Comparison of ENCODE assay signal across 23 cellular contexts in genomic region chr6:53646606-53647005, GRCh38. TPM values are rescaled to one million over a fixed set of nuclear protein-coding genes. Genes with fewer than 3 reads are reported as not detected.
DNase-seq lines count a peak whose midpoint lies in the region; ATAC-seq and TF ChIP-seq lines count a peak whose summit lies in the region.
"Had no signal": no experiment of that assay in that cellular context is flagged by ENCODE, and none has a peak within 500 bp of the region (broad histone marks: within the 10 kb centered on the region; RNA-seq: fewer than 3 reads in every experiment).

No MANE protein-coding gene starts in this region.

- H3K23ac ChIP-seq in IMR-90 (ENCODE audit: low read depth, low read length), result no peak overlapping the region

- peaks cover 26% of the 10 kb centered on the region for H3K4me1 Mint-ChIP-seq in activated naive CD8-positive, alpha-beta T cell treated with anti-CD3 and anti-CD28 coated beads, Interleukin-2, amount 10 ng/mL, durations not matched to agents 7 days and 5 days
- H3K4me1 Mint-ChIP-seq in activated naive CD8-positive, alpha-beta T cell treated with anti-CD3 and anti-CD28 coated beads for 36 hours, result peaks cover 28% of the 10 kb centered on the region
- H3K4me1 Mint-ChIP-seq in activated T-helper 17 cell treated with anti-CD3 and anti-CD28 coated beads, Interleukin-2, amount 50 U/mL, for 72 hours, result peaks cover 23% of the 10 kb centered on the region
- peaks cover 25% of the 10 kb centered on the region for H3K4me1 Mint-ChIP-seq in stimulated activated effector memory CD8-positive, alpha-beta T cell treated with anti-CD3 and anti-CD28 coated beads, Interleukin-12 subunit alpha, Interleukin-12 subunit beta, amount 100 ng/mL, for 72 hours
- peaks cover 5% of the 10 kb centered on the region for H3K4me1 Mint-ChIP-seq in neural progenitor cell
- H3K4me1 Mint-ChIP-seq: GM23338 had no signal

- no peak for TF ChIP-seq POLR2A in IMR-90 (IDR thresholded peaks at IDR 0.05; ENCODE audit: low read depth, low read length)

- no peaks in the 10 kb centered on the region for H3K79me2 ChIP-seq in neural progenitor cell (ENCODE audit: low read depth)

- H3K27ac Mint-ChIP-seq in activated naive CD8-positive, alpha-beta T cell treated with anti-CD3 and anti-CD28 coated beads, Interleukin-2, amount 10 ng/mL, durations not matched to agents 7 days and 5 days, result peak overlapping the region; percentile 85
- no peak overlapping the region for H3K27ac Mint-ChIP-seq in activated naive CD8-positive, alpha-beta T cell treated with anti-CD3 and anti-CD28 coated beads for 36 hours
- H3K27ac Mint-ChIP-seq in activated T-helper 17 cell treated with anti-CD3 and anti-CD28 coated beads, Interleukin-2, amount 50 U/mL, for 72 hours, result peak overlapping the region; percentile 77
- peak overlapping the region; percentile 80 for H3K27ac Mint-ChIP-seq in stimulated activated effector memory CD8-positive, alpha-beta T cell treated with anti-CD3 and anti-CD28 coated beads, Interleukin-12 subunit alpha, Interleukin-12 subunit beta, amount 100 ng/mL, for 72 hours
- H3K27ac Mint-ChIP-seq in neural progenitor cell, result no peak overlapping the region
- H3K27ac Mint-ChIP-seq: GM23338, nephron, progenitor cell of endocrine pancreas had no signal

- no peaks in the 10 kb centered on the region; the same call in 1 of the 2 replicates for H3K9me1 ChIP-seq in IMR-90 (ENCODE audit: insufficient read depth, low read length)

- no peak overlapping the region for H4K5ac ChIP-seq in IMR-90 (ENCODE audit: low read depth, low read length)

- no peaks in the 10 kb centered on the region for H4K20me1 ChIP-seq in IMR-90 (ENCODE audit: insufficient read depth, low read length)
- H4K20me1 ChIP-seq in neural progenitor cell (ENCODE audit: low read depth), result no peaks in the 10 kb centered on the region

- in situ Hi-C loops in IMR-90 (cut with MboI; ENCODE audit: low sequenced_read_pairs), result no loop called here

- H3K36me3 Mint-ChIP-seq in activated naive CD8-positive, alpha-beta T cell treated with anti-CD3 and anti-CD28 coated beads, Interleukin-2, amount 10 ng/mL, durations not matched to agents 7 days and 5 days, result peaks cover 8% of the 10 kb centered on the region
- H3K36me3 Mint-ChIP-seq in activated naive CD8-positive, alpha-beta T cell treated with anti-CD3 and anti-CD28 coated beads for 36 hours, result peaks cover 6% of the 10 kb centered on the region
- peaks cover under 1% of the 10 kb centered on the region for H3K36me3 Mint-ChIP-seq in activated T-helper 17 cell treated with anti-CD3 and anti-CD28 coated beads, Interleukin-2, amount 50 U/mL, for 72 hours (ENCODE audit: low read depth)
- H3K36me3 Mint-ChIP-seq in stimulated activated effector memory CD8-positive, alpha-beta T cell treated with anti-CD3 and anti-CD28 coated beads, Interleukin-12 subunit alpha, Interleukin-12 subunit beta, amount 100 ng/mL, for 72 hours, result peaks cover 3% of the 10 kb centered on the region
- H3K36me3 Mint-ChIP-seq in neural progenitor cell, result no peaks in the 10 kb centered on the region

- peak overlapping the region; percentile 49 for H3K4me3 Mint-ChIP-seq in activated naive CD8-positive, alpha-beta T cell treated with anti-CD3 and anti-CD28 coated beads, Interleukin-2, amount 10 ng/mL, durations not matched to agents 7 days and 5 days
- H3K4me3 Mint-ChIP-seq in activated naive CD8-positive, alpha-beta T cell treated with anti-CD3 and anti-CD28 coated beads for 36 hours, result no peak overlapping the region
- H3K4me3 Mint-ChIP-seq in activated T-helper 17 cell treated with anti-CD3 and anti-CD28 coated beads, Interleukin-2, amount 50 U/mL, for 72 hours, result peak overlapping the region; percentile 64
- no peak overlapping the region for H3K4me3 Mint-ChIP-seq in stimulated activated effector memory CD8-positive, alpha-beta T cell treated with anti-CD3 and anti-CD28 coated beads, Interleukin-12 subunit alpha, Interleukin-12 subunit beta, amount 100 ng/mL, for 72 hours
- H3K4me3 Mint-ChIP-seq in neural progenitor cell, result no peak overlapping the region
- H3K4me3 Mint-ChIP-seq: GM23338, nephron had no signal

- no peak overlapping the region for H3K14ac ChIP-seq in IMR-90 (replicated peaks; ENCODE audit: low read depth, low read length)

- no peaks in the 10 kb centered on the region for H3K9me3 ChIP-seq in IMR-90 (ENCODE audit: control insufficient read depth, insufficient read depth, low read length)
- no peaks in the 10 kb centered on the region for H3K9me3 ChIP-seq in neural progenitor cell (ENCODE audit: low read depth)
- H3K9me3 ChIP-seq in ascending aorta, result no peaks in the 10 kb centered on the region
- H3K9me3 ChIP-seq: heart right ventricle, SJSA1, thyroid gland had no signal

- no peak overlapping the region for H2AFZ ChIP-seq in IMR-90 (replicated peaks; ENCODE audit: low read length, poor library complexity)
- H2AFZ ChIP-seq in neural progenitor cell (replicated peaks), result no peak overlapping the region
- H2AFZ ChIP-seq: GM23338, PC-9 had no signal

- H2AK9ac ChIP-seq in IMR-90 (replicated peaks; ENCODE audit: low read depth, low read length, poor library complexity), result no peak overlapping the region

- TF ChIP-seq CTCF in IMR-90 (conservative IDR thresholded peaks at IDR 0.05; ENCODE audit: low read depth, low read length) (no peak), neural progenitor cell (IDR thresholded peaks at IDR 0.05) (no peak), ascending aorta (IDR thresholded peaks at IDR 0.05) (no peak)

- no peak overlapping the region for H3K4me2 ChIP-seq in IMR-90 (ENCODE audit: low read depth, low read length)
- no peak overlapping the region for H3K4me2 ChIP-seq in neural progenitor cell
- H3K4me2 ChIP-seq: GM23338, PC-9, smooth muscle cell had no signal

- BruUV-seq in IMR-90 (replicated peaks; lab: Mats Ljungman, UMichigan), result no TSS peak

- peak overlapping the region; percentile 27; the same call in 1 of the 2 replicates for H3K4ac ChIP-seq in IMR-90 (ENCODE audit: low read depth, low read length)

- peak overlapping the region; percentile 6; the same call in 1 of the 2 replicates for H2BK20ac ChIP-seq in IMR-90 (ENCODE audit: low read depth, low read length)

- H3K27me3 ChIP-seq in IMR-90 (ENCODE audit: control insufficient read depth, insufficient read depth, low read length) (no peaks in the 10 kb centered on the region), neural progenitor cell (peaks cover 4% of the 10 kb centered on the region), ascending aorta (no peaks in the 10 kb centered on the region)
- H3K27me3 ChIP-seq: SJSA1, thyroid gland had no signal

- TF ChIP-seq RAD21 in IMR-90 (IDR thresholded peaks at IDR 0.05; ENCODE audit: low read length), result no peak

- H3K27ac ChIP-seq in IMR-90 (ENCODE audit: insufficient read depth, low read length) (no peak overlapping the region), neural progenitor cell (no peak overlapping the region), ascending aorta (no peak overlapping the region)
- H3K27ac ChIP-seq: PC-9 had no signal

- peak overlapping the region; percentile 50 for H2BK120ac ChIP-seq in IMR-90 (ENCODE audit: low read depth, low read length)

- no peak overlapping the region for H2BK5ac ChIP-seq in IMR-90 (ENCODE audit: low read depth, low read length, poor library complexity, severe bottlenecking)

- no peak overlapping the region for H2BK15ac ChIP-seq in IMR-90 (ENCODE audit: low read depth, low read length)

- no peak overlapping the region for H3K56ac ChIP-seq in IMR-90 (ENCODE audit: extremely low read depth, insufficient read depth, low read length)

- dilution Hi-C loops in IMR-90 (cut with HindIII; ENCODE audit: low sequenced_read_pairs, unreplicated experiment), result no loop called here

- H2AK5ac ChIP-seq in IMR-90 (ENCODE audit: low read depth, low read length), result peak overlapping the region; percentile 64; the same call in 1 of the 2 replicates

- H3K9ac ChIP-seq in IMR-90 (ENCODE audit: low read depth, low read length), result no peak overlapping the region
- no peak overlapping the region for H3K9ac ChIP-seq in neural progenitor cell

- no peaks in the 10 kb centered on the region for H3K36me3 ChIP-seq in IMR-90 (ENCODE audit: control insufficient read depth, insufficient read depth, low read length)
- H3K36me3 ChIP-seq in neural progenitor cell, result no peaks in the 10 kb centered on the region
- H3K36me3 ChIP-seq in ascending aorta, result no peaks in the 10 kb centered on the region
- H3K36me3 ChIP-seq: SJSA1, thyroid gland had no signal

- H4K91ac ChIP-seq in IMR-90 (ENCODE audit: insufficient read depth, low read depth, low read length), result no peak overlapping the region

- CTCF ChIA-PET in IMR-90 (lab: Yijun Ruan, JAX), result interaction anchor here (0.7 to 1.6 kb wide), 3 partner anchors 102 to 154 kb away, joined by 3 to 5 read pairs (median 3); partner anchors contain the start of gene GCLC

- no peaks in the 10 kb centered on the region for H3K9me3 Mint-ChIP-seq in activated naive CD8-positive, alpha-beta T cell treated with anti-CD3 and anti-CD28 coated beads, Interleukin-2, amount 10 ng/mL, durations not matched to agents 7 days and 5 days
- no peaks in the 10 kb centered on the region for H3K9me3 Mint-ChIP-seq in activated naive CD8-positive, alpha-beta T cell treated with anti-CD3 and anti-CD28 coated beads for 36 hours
- H3K9me3 Mint-ChIP-seq in activated T-helper 17 cell treated with anti-CD3 and anti-CD28 coated beads, Interleukin-2, amount 50 U/mL, for 72 hours, result no peaks in the 10 kb centered on the region
- no peaks in the 10 kb centered on the region for H3K9me3 Mint-ChIP-seq in stimulated activated effector memory CD8-positive, alpha-beta T cell treated with anti-CD3 and anti-CD28 coated beads, Interleukin-12 subunit alpha, Interleukin-12 subunit beta, amount 100 ng/mL, for 72 hours
- H3K9me3 Mint-ChIP-seq in neural progenitor cell, result no peaks in the 10 kb centered on the region
- H3K9me3 Mint-ChIP-seq: activated T-cell treated with anti-CD3 and anti-CD28 coated beads, Interleukin-2, amount 50 U/mL, for 4 hours; GM23338; nephron had no signal

- ATAC-seq in activated naive CD8-positive, alpha-beta T cell treated with anti-CD3 and anti-CD28 coated beads, Interleukin-2, amount 10 ng/mL, durations not matched to agents 7 days and 5 days (ENCODE audit: low read depth), result no peak
- no peak for ATAC-seq in IMR-90 (ENCODE audit: low read depth)
- no peak for ATAC-seq in activated T-helper 17 cell treated with anti-CD3 and anti-CD28 coated beads, Interleukin-2, amount 50 U/mL, for 72 hours (replicated peaks)
- ATAC-seq in stimulated activated effector memory CD8-positive, alpha-beta T cell treated with anti-CD3 and anti-CD28 coated beads, Interleukin-12 subunit alpha, Interleukin-12 subunit beta, amount 100 ng/mL, for 72 hours, result no peak
- ATAC-seq: activated T-cell treated with anti-CD3 and anti-CD28 coated beads, Interleukin-2, amount 50 U/mL, for 4 hours; GM23338; K562 had no signal

- H3K4me3 ChIP-seq in IMR-90 (ENCODE audit: insufficient read depth, low read depth, low read length), result no peak overlapping the region
- no peak overlapping the region for H3K4me3 ChIP-seq in neural progenitor cell
- H3K4me3 ChIP-seq in ascending aorta, result no peak overlapping the region
- H3K4me3 ChIP-seq: GM23338, heart right ventricle, K562, PC-9, SJSA1, smooth muscle cell, thyroid gland had no signal

- DNase-seq in activated naive CD8-positive, alpha-beta T cell treated with anti-CD3 and anti-CD28 coated beads, Interleukin-2, amount 10 ng/mL, durations not matched to agents 7 days and 5 days, result no peak
- DNase-seq in activated naive CD8-positive, alpha-beta T cell treated with anti-CD3 and anti-CD28 coated beads for 36 hours, result no peak
- DNase-seq in IMR-90 (no peak), pons (ENCODE audit: low spot score) (no peak), neural progenitor cell (ENCODE audit: low spot score) (no peak), ascending aorta (ENCODE audit: low spot score in 2 of 2) (no peak)
- DNase-seq in stimulated activated effector memory CD8-positive, alpha-beta T cell treated with anti-CD3 and anti-CD28 coated beads, Interleukin-12 subunit alpha, Interleukin-12 subunit beta, amount 100 ng/mL, for 72 hours (ENCODE audit: low spot score in 2 of 2), result no peak
- DNase-seq: activated CD4-positive, alpha-beta T cell treated with anti-CD3 and anti-CD28 coated beads for 48 hours; activated T-cell treated with anti-CD3 and anti-CD28 coated beads, Interleukin-2, amount 50 U/mL, for 4 hours; AML-193; heart right ventricle; mesenchymal stem cell; NCI-H1092; PC-9; T1000; thyroid gland had no signal

- H3K18ac ChIP-seq in IMR-90 (ENCODE audit: low read depth, low read length), result no peak overlapping the region

- H3K27me3 Mint-ChIP-seq in activated naive CD8-positive, alpha-beta T cell treated with anti-CD3 and anti-CD28 coated beads, Interleukin-2, amount 10 ng/mL, durations not matched to agents 7 days and 5 days, result no peaks in the 10 kb centered on the region
- no peaks in the 10 kb centered on the region for H3K27me3 Mint-ChIP-seq in activated naive CD8-positive, alpha-beta T cell treated with anti-CD3 and anti-CD28 coated beads for 36 hours
- H3K27me3 Mint-ChIP-seq in activated T-helper 17 cell treated with anti-CD3 and anti-CD28 coated beads, Interleukin-2, amount 50 U/mL, for 72 hours, result no peaks in the 10 kb centered on the region
- peaks cover 3% of the 10 kb centered on the region for H3K27me3 Mint-ChIP-seq in neural progenitor cell (ENCODE audit: insufficient read depth, low read depth)
- H3K27me3 Mint-ChIP-seq: progenitor cell of endocrine pancreas had no signal

- intact Hi-C loops in IMR-90 (cut with micrococcal nuclease) (no loop called here), ascending aorta (cut with DNase I) (no loop called here)

- H4K8ac ChIP-seq in IMR-90 (ENCODE audit: low read depth in 2 of 2, low read length in 2 of 2), result no peak overlapping the region

- POLR2A ChIA-PET in activated naive CD8-positive, alpha-beta T cell treated with anti-CD3 and anti-CD28 coated beads, Interleukin-2, amount 10 ng/mL, durations not matched to agents 7 days and 5 days (lab: Charles Lee), result interaction anchor here (1.4 kb wide), 1 partner anchor 102 kb away, joined by 8 read pairs; the partner anchor contains the start of gene GCLC
- POLR2A ChIA-PET in IMR-90 (lab: Charles Lee; ENCODE audit: unreplicated experiment), result no interaction called here

- H3K79me1 ChIP-seq in IMR-90 (ENCODE audit: low read depth in 1 of 2, low read length in 2 of 2), result peaks cover 0 to 2% of the 10 kb centered on the region in 2 experiments; a peak in 1 of 4 replicates

- H3F3A ChIP-seq in neural progenitor cell (ENCODE audit: low read depth), result peaks cover 3% of the 10 kb centered on the region

- H3K4me1 ChIP-seq in IMR-90 (ENCODE audit: control insufficient read depth, insufficient read depth, low read length) (peaks cover 1% of the 10 kb centered on the region), neural progenitor cell (no peaks in the 10 kb centered on the region), ascending aorta (no peaks in the 10 kb centered on the region)

RNA-seq across cellular contexts. Expression of gene KLHL31, which starts 18.9 kb away (rescaled TPM):
- under 1 TPM; 0.17 to 0.34 TPM for total RNA-seq in activated naive CD8-positive, alpha-beta T cell treated with anti-CD3 and anti-CD28 coated beads, Interleukin-2, amount 10 ng/mL, durations not matched to agents 7 days and 5 days
- under 1 TPM; 0.14 to 0.19 TPM for total RNA-seq in activated naive CD8-positive, alpha-beta T cell treated with anti-CD3 and anti-CD28 coated beads for 36 hours
- under 0.01 TPM in 1 of 2 replicates, not detected in the other for total RNA-seq in IMR-90 (2012; rRNA removed)
- polyA plus RNA-seq in IMR-90 (2012; rRNA removed), result 0.02 and 0.04 TPM in 2 replicates
- polyA plus RNA-seq in IMR-90 (2012; cell fraction: cytosol; rRNA removed), result 0.01 TPM in 1 of 2 replicates, not detected in the other
- 0.16 and 0.25 TPM in 2 replicates for polyA plus RNA-seq in IMR-90 (2012; cell fraction: nucleus; rRNA removed; ENCODE audit: low replicate concordance)
- total RNA-seq in activated T-helper 17 cell treated with anti-CD3 and anti-CD28 coated beads, Interleukin-2, amount 50 U/mL, for 72 hours, result under 1 TPM; 0.28 to 0.42 TPM
- total RNA-seq in neural progenitor cell (ENCODE audit: low replicate concordance), result 0.06 and 0.17 TPM in 2 replicates
- 0.21 TPM for total RNA-seq in ascending aorta
- total RNA-seq: K562 had no signal
- polyA plus RNA-seq: K562 had no signal

Comparison
In these comparisons a context has a peak if more than half of its experiments do, and no peak if none do; other contexts are left out.
1. H3K27ac Mint-ChIP-seq: peak in activated naive CD8-positive, alpha-beta T cell treated with anti-CD3 and anti-CD28 coated beads, Interleukin-2, amount 10 ng/mL, durations not matched to agents 7 days and 5 days (single experiment), activated T-helper 17 cell treated with anti-CD3 and anti-CD28 coated beads, Interleukin-2, amount 50 U/mL, for 72 hours (single experiment) and stimulated activated effector memory CD8-positive, alpha-beta T cell treated with anti-CD3 and anti-CD28 coated beads, Interleukin-12 subunit alpha, Interleukin-12 subunit beta, amount 100 ng/mL, for 72 hours (single experiment); none in activated naive CD8-positive, alpha-beta T cell treated with anti-CD3 and anti-CD28 coated beads for 36 hours (single experiment) and neural progenitor cell (single experiment).
2. H3K4me3 Mint-ChIP-seq: peak in activated naive CD8-positive, alpha-beta T cell treated with anti-CD3 and anti-CD28 coated beads, Interleukin-2, amount 10 ng/mL, durations not matched to agents 7 days and 5 days (single experiment) and activated T-helper 17 cell treated with anti-CD3 and anti-CD28 coated beads, Interleukin-2, amount 50 U/mL, for 72 hours (single experiment); none in activated naive CD8-positive, alpha-beta T cell treated with anti-CD3 and anti-CD28 coated beads for 36 hours (single experiment), stimulated activated effector memory CD8-positive, alpha-beta T cell treated with anti-CD3 and anti-CD28 coated beads, Interleukin-12 subunit alpha, Interleukin-12 subunit beta, amount 100 ng/mL, for 72 hours (single experiment) and neural progenitor cell (single experiment).